Comparison of ENCODE assay signal across 35 cellular contexts in the genomic region with DNA sequence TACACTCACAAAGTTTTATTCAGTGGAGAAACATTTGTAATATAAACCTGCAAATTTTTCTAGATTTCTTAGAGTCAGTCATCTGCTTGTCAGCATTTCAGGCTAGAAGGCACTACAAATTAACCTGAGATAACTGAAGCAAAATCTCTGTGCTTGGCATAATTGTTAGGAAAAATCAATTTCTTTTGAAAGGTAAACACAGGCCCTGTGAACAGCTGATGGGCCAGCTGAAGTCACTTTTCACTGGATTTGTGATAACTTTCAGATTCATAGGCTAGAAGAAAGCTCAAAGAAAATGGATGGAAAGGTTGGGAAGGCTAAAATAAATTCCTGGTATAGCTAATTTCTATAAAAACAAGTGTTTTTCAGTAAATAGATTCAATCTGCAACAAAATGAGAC. TPM values are rescaled to one million over a fixed set of nuclear protein-coding genes. Genes with fewer than 3 reads are reported as not detected.
"Had no signal": no experiment of that assay in that cellular context is flagged by ENCODE, and none has a peak within 500 bp of the region (broad histone marks: within the 10 kb centered on the region; RNA-seq: fewer than 3 reads in every experiment).

No MANE protein-coding gene starts in this region.

- H3K36me3 ChIP-seq: adrenal gland, breast epithelium, cardiac muscle cell, colonic mucosa, esophagus squamous epithelium, gastroesophageal sphincter had no signal

- H3K4me1 Mint-ChIP-seq: activated CD4-positive, alpha-beta T cell treated with anti-CD3 and anti-CD28 coated beads for 36 hours; activated CD4-positive, alpha-beta T cell treated with anti-CD3 and anti-CD28 coated beads, Interleukin-2, amount 10 ng/mL, durations not matched to agents 7 days and 5 days; activated naive CD8-positive, alpha-beta T cell treated with anti-CD3 and anti-CD28 coated beads for 36 hours; activated naive CD8-positive, alpha-beta T cell treated with anti-CD3 and anti-CD28 coated beads, Interleukin-2, amount 50 U/mL, for 24 hours; brain had no signal

- H3K9me3 Mint-ChIP-seq: activated CD4-positive, alpha-beta memory T cell treated with anti-CD3 and anti-CD28 coated beads, Interleukin-2, amount 10 ng/mL, durations not matched to agents 7 days and 5 days; activated CD4-positive, alpha-beta T cell treated with anti-CD3 and anti-CD28 coated beads, Interleukin-2, amount 10 ng/mL, durations not matched to agents 7 days and 5 days; activated T-cell treated with anti-CD3 and anti-CD28 coated beads, Interleukin-2, amount 50 U/mL, for 24 hours; activated T-cell treated with anti-CD3 and anti-CD28 coated beads, Interleukin-2, amount 50 U/mL, for 72 hours had no signal

- H3K4me1 ChIP-seq: breast epithelium, colonic mucosa, esophagus squamous epithelium, gastroesophageal sphincter had no signal

- H3K4me3 Mint-ChIP-seq: activated CD4-positive, alpha-beta memory T cell treated with anti-CD3 and anti-CD28 coated beads, Interleukin-2, amount 10 ng/mL, durations not matched to agents 7 days and 5 days; activated CD4-positive, alpha-beta T cell treated with anti-CD3 and anti-CD28 coated beads for 36 hours; activated CD4-positive, alpha-beta T cell treated with anti-CD3 and anti-CD28 coated beads, Interleukin-2, amount 10 ng/mL, durations not matched to agents 7 days and 5 days; activated naive CD8-positive, alpha-beta T cell treated with anti-CD3 and anti-CD28 coated beads for 36 hours; activated naive CD8-positive, alpha-beta T cell treated with anti-CD3 and anti-CD28 coated beads, Interleukin-2, amount 50 U/mL, for 24 hours; activated T-cell treated with anti-CD3 and anti-CD28 coated beads, Interleukin-2, amount 50 U/mL, for 24 hours; activated T-cell treated with anti-CD3 and anti-CD28 coated beads, Interleukin-2, amount 50 U/mL, for 72 hours; brain had no signal

- H3K27ac Mint-ChIP-seq: activated CD4-positive, alpha-beta memory T cell treated with anti-CD3 and anti-CD28 coated beads, Interleukin-2, amount 10 ng/mL, durations not matched to agents 7 days and 5 days; activated CD4-positive, alpha-beta T cell treated with anti-CD3 and anti-CD28 coated beads for 36 hours; activated CD4-positive, alpha-beta T cell treated with anti-CD3 and anti-CD28 coated beads, Interleukin-2, amount 10 ng/mL, durations not matched to agents 7 days and 5 days; activated naive CD8-positive, alpha-beta T cell treated with anti-CD3 and anti-CD28 coated beads for 36 hours; activated naive CD8-positive, alpha-beta T cell treated with anti-CD3 and anti-CD28 coated beads, Interleukin-2, amount 50 U/mL, for 24 hours; activated T-cell treated with anti-CD3 and anti-CD28 coated beads, Interleukin-2, amount 50 U/mL, for 24 hours; activated T-cell treated with anti-CD3 and anti-CD28 coated beads, Interleukin-2, amount 50 U/mL, for 72 hours; brain had no signal

- ATAC-seq: activated CD4-positive, alpha-beta T cell treated with anti-CD3 and anti-CD28 coated beads for 36 hours; activated naive CD8-positive, alpha-beta T cell treated with anti-CD3 and anti-CD28 coated beads, Interleukin-2, amount 50 U/mL, for 24 hours; activated T-cell treated with anti-CD3 and anti-CD28 coated beads, Interleukin-2, amount 50 U/mL, for 72 hours; gastroesophageal sphincter had no signal

- FAIRE-seq: endothelial cell of umbilical vein had no signal

- H3K27ac ChIP-seq: adrenal gland, breast epithelium, cardiac muscle cell, colonic mucosa, epithelial cell of prostate, esophagus squamous epithelium, gastroesophageal sphincter had no signal

- H3K9me3 ChIP-seq: adrenal gland, breast epithelium, colonic mucosa, esophagus squamous epithelium, gastroesophageal sphincter had no signal

- DNase-seq: activated CD4-positive, alpha-beta memory T cell treated with anti-CD3 and anti-CD28 coated beads, Interleukin-2, amount 10 ng/mL, durations not matched to agents 7 days and 5 days; activated CD4-positive, alpha-beta T cell treated with anti-CD3 and anti-CD28 coated beads for 36 hours; activated CD4-positive, alpha-beta T cell treated with anti-CD3 and anti-CD28 coated beads, Interleukin-2, amount 10 ng/mL, durations not matched to agents 7 days and 5 days; activated CD4-positive, alpha-beta T cell treated with anti-CD3 and anti-CD28 coated beads, Interleukin-2, amount 50 U/mL, for 4 hours; activated CD4-positive, CD25-positive, alpha-beta regulatory T cell; activated CD4-positive, CD25-positive, alpha-beta regulatory T cell treated with anti-CD3 and anti-CD28 coated beads, Interleukin-2, amount 50 U/mL, for 72 hours; activated CD8-positive, alpha-beta memory T cell treated with anti-CD3 and anti-CD28 coated beads, Interleukin-2, amount 50 U/mL, for 48 hours; activated gamma-delta T cell; activated naive CD4-positive, alpha-beta T cell; activated naive CD4-positive, alpha-beta T cell treated with anti-CD3 and anti-CD28 coated beads, Interleukin-2, amount 50 U/mL, for 16 hours; activated naive CD8-positive, alpha-beta T cell treated with anti-CD3 and anti-CD28 coated beads for 36 hours; activated naive CD8-positive, alpha-beta T cell treated with anti-CD3 and anti-CD28 coated beads, Interleukin-2, amount 50 U/mL, for 24 hours; activated T-cell treated with anti-CD3 and anti-CD28 coated beads for 4 hours; activated T-cell treated with anti-CD3 and anti-CD28 coated beads, Interleukin-2, amount 50 U/mL, for 24 hours; activated T-cell treated with anti-CD3 and anti-CD28 coated beads, Interleukin-2, amount 50 U/mL, for 72 hours; adrenal gland; amygdala; aorta; central memory CD4-positive, alpha-beta T cell; cerebellar nuclear complex; colonic mucosa; effector CD8-positive, alpha-beta T cell; esophagus squamous epithelium; foreskin melanocyte; T-helper 2 cell had no signal

- H3K4me3 ChIP-seq: adrenal gland, breast epithelium, cardiac muscle cell, colonic mucosa, esophagus squamous epithelium, gastroesophageal sphincter had no signal

- H3K27me3 Mint-ChIP-seq: activated CD4-positive, alpha-beta memory T cell treated with anti-CD3 and anti-CD28 coated beads, Interleukin-2, amount 10 ng/mL, durations not matched to agents 7 days and 5 days; activated CD4-positive, alpha-beta T cell treated with anti-CD3 and anti-CD28 coated beads, Interleukin-2, amount 10 ng/mL, durations not matched to agents 7 days and 5 days had no signal

- H3K36me3 Mint-ChIP-seq: activated naive CD8-positive, alpha-beta T cell treated with anti-CD3 and anti-CD28 coated beads for 36 hours; brain had no signal

- H3K27me3 ChIP-seq: adrenal gland, breast epithelium, colonic mucosa, esophagus squamous epithelium, gastroesophageal sphincter had no signal

RNA-seq across cellular contexts. Expression of a gene that starts 34.0 kb away (rescaled TPM):
- total RNA-seq: activated CD4-positive, alpha-beta memory T cell treated with anti-CD3 and anti-CD28 coated beads, Interleukin-2, amount 10 ng/mL, durations not matched to agents 7 days and 5 days; activated CD4-positive, alpha-beta T cell treated with anti-CD3 and anti-CD28 coated beads for 36 hours; activated CD4-positive, alpha-beta T cell treated with anti-CD3 and anti-CD28 coated beads, Interleukin-2, amount 10 ng/mL, durations not matched to agents 7 days and 5 days; activated naive CD8-positive, alpha-beta T cell treated with anti-CD3 and anti-CD28 coated beads for 36 hours; activated T-cell treated with anti-CD3 and anti-CD28 coated beads, Interleukin-2, amount 50 U/mL, for 72 hours; endothelial cell of umbilical vein; fibroblast of lung; fibroblast of villous mesenchyme; glomerular endothelial cell; T-helper 1 cell treated with Interleukin-12 subunit alpha and Interleukin-12 subunit beta and Interleukin-4 antibody, amounts not matched to agents 30 ng/mL and 1 ng/mL, for 36 hours had no signal
- polyA plus RNA-seq: endothelial cell of umbilical vein, fibroblast of lung had no signal

RNA-seq across cellular contexts. Expression of a gene that starts 55.3 kb away (rescaled TPM):
- total RNA-seq: activated CD4-positive, alpha-beta memory T cell treated with anti-CD3 and anti-CD28 coated beads, Interleukin-2, amount 10 ng/mL, durations not matched to agents 7 days and 5 days; activated CD4-positive, alpha-beta T cell treated with anti-CD3 and anti-CD28 coated beads for 36 hours; activated CD4-positive, alpha-beta T cell treated with anti-CD3 and anti-CD28 coated beads, Interleukin-2, amount 10 ng/mL, durations not matched to agents 7 days and 5 days; activated naive CD8-positive, alpha-beta T cell treated with anti-CD3 and anti-CD28 coated beads for 36 hours; activated T-cell treated with anti-CD3 and anti-CD28 coated beads, Interleukin-2, amount 50 U/mL, for 72 hours; cardiac muscle cell; T-helper 1 cell treated with Interleukin-12 subunit alpha and Interleukin-12 subunit beta and Interleukin-4 antibody, amounts not matched to agents 30 ng/mL and 1 ng/mL, for 36 hours had no signal
- polyA plus RNA-seq: aorta, cardiac muscle cell, fibroblast of lung had no signal
